In genomic region chr1:219432966-219433365, GRCh38 we compare ENCODE assay signal across 1 cellular context.
TF ChIP-seq lines count a peak whose summit lies in the region.

No MANE protein-coding gene starts in this region.

TF ChIP-seq in GM23338, 12 proteins besides CTCF, POLR2A, EP300 and RAD21 (continued from another document):
- TF ChIP-seq, protein P1, sequence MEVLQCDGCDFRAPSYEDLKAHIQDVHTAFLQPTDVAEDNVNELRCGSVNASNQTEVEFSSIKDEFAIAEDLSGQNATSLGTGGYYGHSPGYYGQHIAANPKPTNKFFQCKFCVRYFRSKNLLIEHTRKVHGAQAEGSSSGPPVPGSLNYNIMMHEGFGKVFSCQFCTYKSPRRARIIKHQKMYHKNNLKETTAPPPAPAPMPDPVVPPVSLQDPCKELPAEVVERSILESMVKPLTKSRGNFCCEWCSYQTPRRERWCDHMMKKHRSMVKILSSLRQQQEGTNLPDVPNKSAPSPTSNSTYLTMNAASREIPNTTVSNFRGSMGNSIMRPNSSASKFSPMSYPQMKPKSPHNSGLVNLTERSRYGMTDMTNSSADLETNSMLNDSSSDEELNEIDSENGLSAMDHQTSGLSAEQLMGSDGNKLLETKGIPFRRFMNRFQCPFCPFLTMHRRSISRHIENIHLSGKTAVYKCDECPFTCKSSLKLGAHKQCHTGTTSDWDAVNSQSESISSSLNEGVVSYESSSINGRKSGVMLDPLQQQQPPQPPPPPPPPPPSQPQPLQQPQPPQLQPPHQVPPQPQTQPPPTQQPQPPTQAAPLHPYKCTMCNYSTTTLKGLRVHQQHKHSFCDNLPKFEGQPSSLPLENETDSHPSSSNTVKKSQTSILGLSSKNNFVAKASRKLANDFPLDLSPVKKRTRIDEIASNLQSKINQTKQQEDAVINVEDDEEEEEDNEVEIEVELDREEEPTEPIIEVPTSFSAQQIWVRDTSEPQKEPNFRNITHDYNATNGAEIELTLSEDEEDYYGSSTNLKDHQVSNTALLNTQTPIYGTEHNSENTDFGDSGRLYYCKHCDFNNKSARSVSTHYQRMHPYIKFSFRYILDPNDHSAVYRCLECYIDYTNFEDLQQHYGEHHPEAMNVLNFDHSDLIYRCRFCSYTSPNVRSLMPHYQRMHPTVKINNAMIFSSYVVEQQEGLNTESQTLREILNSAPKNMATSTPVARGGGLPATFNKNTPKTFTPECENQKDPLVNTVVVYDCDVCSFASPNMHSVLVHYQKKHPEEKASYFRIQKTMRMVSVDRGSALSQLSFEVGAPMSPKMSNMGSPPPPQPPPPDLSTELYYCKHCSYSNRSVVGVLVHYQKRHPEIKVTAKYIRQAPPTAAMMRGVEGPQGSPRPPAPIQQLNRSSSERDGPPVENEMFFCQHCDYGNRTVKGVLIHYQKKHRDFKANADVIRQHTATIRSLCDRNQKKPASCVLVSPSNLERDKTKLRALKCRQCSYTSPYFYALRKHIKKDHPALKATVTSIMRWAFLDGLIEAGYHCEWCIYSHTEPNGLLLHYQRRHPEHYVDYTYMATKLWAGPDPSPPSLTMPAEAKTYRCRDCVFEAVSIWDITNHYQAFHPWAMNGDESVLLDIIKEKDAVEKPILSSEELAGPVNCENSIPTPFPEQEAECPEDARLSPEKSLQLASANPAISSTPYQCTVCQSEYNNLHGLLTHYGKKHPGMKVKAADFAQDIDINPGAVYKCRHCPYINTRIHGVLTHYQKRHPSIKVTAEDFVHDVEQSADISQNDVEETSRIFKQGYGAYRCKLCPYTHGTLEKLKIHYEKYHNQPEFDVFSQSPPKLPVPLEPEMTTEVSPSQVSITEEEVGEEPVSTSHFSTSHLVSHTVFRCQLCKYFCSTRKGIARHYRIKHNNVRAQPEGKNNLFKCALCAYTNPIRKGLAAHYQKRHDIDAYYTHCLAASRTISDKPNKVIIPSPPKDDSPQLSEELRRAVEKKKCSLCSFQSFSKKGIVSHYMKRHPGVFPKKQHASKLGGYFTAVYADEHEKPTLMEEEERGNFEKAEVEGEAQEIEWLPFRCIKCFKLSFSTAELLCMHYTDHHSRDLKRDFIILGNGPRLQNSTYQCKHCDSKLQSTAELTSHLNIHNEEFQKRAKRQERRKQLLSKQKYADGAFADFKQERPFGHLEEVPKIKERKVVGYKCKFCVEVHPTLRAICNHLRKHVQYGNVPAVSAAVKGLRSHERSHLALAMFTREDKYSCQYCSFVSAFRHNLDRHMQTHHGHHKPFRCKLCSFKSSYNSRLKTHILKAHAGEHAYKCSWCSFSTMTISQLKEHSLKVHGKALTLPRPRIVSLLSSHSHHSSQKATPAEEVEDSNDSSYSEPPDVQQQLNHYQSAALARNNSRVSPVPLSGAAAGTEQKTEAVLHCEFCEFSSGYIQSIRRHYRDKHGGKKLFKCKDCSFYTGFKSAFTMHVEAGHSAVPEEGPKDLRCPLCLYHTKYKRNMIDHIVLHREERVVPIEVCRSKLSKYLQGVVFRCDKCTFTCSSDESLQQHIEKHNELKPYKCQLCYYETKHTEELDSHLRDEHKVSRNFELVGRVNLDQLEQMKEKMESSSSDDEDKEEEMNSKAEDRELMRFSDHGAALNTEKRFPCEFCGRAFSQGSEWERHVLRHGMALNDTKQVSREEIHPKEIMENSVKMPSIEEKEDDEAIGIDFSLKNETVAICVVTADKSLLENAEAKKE (CRISPR knock-in tag; IDR thresholded peaks at IDR 0.05) = no peak
- TF ChIP-seq NANOG (IDR thresholded peaks at IDR 0.05; ENCODE audit: borderline replicate concordance) (no peak), JUNB (IDR thresholded peaks at IDR 0.05; ENCODE audit: unreplicated experiment) (no peak), ZNF331 (CRISPR knock-in tag; IDR thresholded peaks at IDR 0.05; ENCODE audit: low read depth) (no peak), EZH2 (IDR thresholded peaks at IDR 0.05; ENCODE audit: low read depth, unreplicated experiment) (no peak), CREB1 (CRISPR knock-in tag; IDR thresholded peaks at IDR 0.05; ENCODE audit: low read depth) (no peak)
